ENCODE assay signal across 23 cellular contexts in the genomic region with DNA sequence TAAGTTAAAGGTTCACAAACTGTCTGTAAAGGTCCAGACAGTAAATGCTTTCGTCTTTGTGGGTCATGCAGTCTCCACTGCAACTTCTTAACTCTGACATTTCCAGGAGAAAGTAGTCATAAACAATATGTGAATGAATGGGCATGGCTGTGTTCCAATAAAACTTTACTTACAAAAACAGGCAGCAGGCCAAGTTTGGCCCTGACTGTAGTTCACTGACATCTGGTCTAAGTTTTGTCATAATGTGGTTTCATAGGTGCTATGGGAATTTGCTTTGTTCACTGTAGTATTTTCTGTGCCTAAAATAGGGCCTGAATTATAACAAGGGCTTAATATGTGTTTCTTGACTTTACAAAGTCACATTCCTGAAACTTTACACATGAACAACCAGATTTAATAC.
DNase-seq lines count a peak whose midpoint lies in the region; ATAC-seq and TF ChIP-seq lines count a peak whose summit lies in the region.
"Had no signal": no experiment of that assay in that cellular context is flagged by ENCODE, and none has a peak within 500 bp of the region (broad histone marks: within the 10 kb centered on the region; RNA-seq: fewer than 3 reads in every experiment).

No MANE protein-coding gene starts in this region.

- no peak overlapping the region for H3K9ac ChIP-seq in fibroblast of lung (ENCODE audit: insufficient read depth, low read length)
- H3K9ac ChIP-seq: BLaER1 treated with 17β-estradiol and CSF1 and Interleukin-3, amounts not matched to agents 10 nM and 100 nM had no signal

- H3K9me3 ChIP-seq in fibroblast of lung (ENCODE audit: control insufficient read depth, insufficient read depth, low read depth, low read length) (no peaks in the 10 kb centered on the region), osteoblast (ENCODE audit: low read depth, low read length) (no peaks in the 10 kb centered on the region)
- H3K9me3 ChIP-seq: BLaER1 treated with 17β-estradiol and CSF1 and Interleukin-3, amounts not matched to agents 10 nM and 100 nM; upper lobe of right lung had no signal

- peaks cover 0 to 2% of the 10 kb centered on the region in 2 donors for H3K4me1 Mint-ChIP-seq in stimulated activated naive B cell treated with anti-CD40 and anti-IgM and Interleukin-4, amounts not matched to agents 10 μg/mL and 1 μg/mL and 100 μg/mL, for 72 hours
- H3K4me1 Mint-ChIP-seq: stimulated activated naive CD8-positive, alpha-beta T cell treated with anti-CD3 and anti-CD28 coated beads, Interleukin-15, amount 100 ng/mL, for 72 hours had no signal

- peak; percentile 4 for DNase-seq in NCI-H2171 treated with DMSO at 0.1 percent for 48 hours (lab: John Stamatoyannopoulos, UW)
- no peak for DNase-seq in NCI-H2171 (lab: John Stamatoyannopoulos, UW)
- DNase-seq in amniotic epithelial cell (ENCODE audit: low read depth) = peak; percentile 56
- peak; percentile 62 to 70 for DNase-seq in fibroblast of lung (ENCODE audit: low read depth in 2 of 2)
- DNase-seq in osteoblast (ENCODE audit: insufficient read length, low spot score, missing footprints) = peak; percentile 48
- no peak for DNase-seq in stimulated activated naive B cell treated with anti-CD40 and anti-IgM and Interleukin-4, amounts not matched to agents 10 μg/mL and 1 μg/mL and 100 μg/mL, for 72 hours
- no peak for DNase-seq in OCI-M2 (lab: John Stamatoyannopoulos, UW; ENCODE audit: unreplicated experiment)
- DNase-seq: activated CD8-positive, alpha-beta T cell treated with anti-CD3 and anti-CD28 coated beads, Interleukin-2, amount 10 ng/mL, durations not matched to agents 7 days and 5 days; activated T-cell treated with anti-CD3 and anti-CD28 coated beads, Interleukin-2, amount 50 U/mL, for 72 hours; DMS153; kidney; midbrain; NCI-H1694 treated with DMSO at 0.1 percent for 48 hours; right cardiac atrium; Right ventricle myocardium superior; stimulated activated naive CD8-positive, alpha-beta T cell treated with anti-CD3 and anti-CD28 coated beads, Interleukin-15, amount 100 ng/mL, for 72 hours; T-helper 1 cell; upper lobe of right lung had no signal

- no peak overlapping the region for H3K27ac Mint-ChIP-seq in stimulated activated naive B cell treated with anti-CD40 and anti-IgM and Interleukin-4, amounts not matched to agents 10 μg/mL and 1 μg/mL and 100 μg/mL, for 72 hours
- H3K27ac Mint-ChIP-seq: activated CD8-positive, alpha-beta T cell treated with anti-CD3 and anti-CD28 coated beads, Interleukin-2, amount 10 ng/mL, durations not matched to agents 7 days and 5 days; activated T-cell treated with anti-CD3 and anti-CD28 coated beads, Interleukin-2, amount 50 U/mL, for 72 hours; stimulated activated naive CD8-positive, alpha-beta T cell treated with anti-CD3 and anti-CD28 coated beads, Interleukin-15, amount 100 ng/mL, for 72 hours; WTC11 had no signal

- no peak overlapping the region for H2AFZ ChIP-seq in fibroblast of lung (ENCODE audit: low read length)
- H2AFZ ChIP-seq in osteoblast (ENCODE audit: low read length) = no peak overlapping the region
- H2AFZ ChIP-seq: hepatocyte had no signal

- H3K4me1 ChIP-seq in fibroblast of lung (ENCODE audit: control insufficient read depth, extremely low read depth, insufficient read depth, low read length) (no peaks in the 10 kb centered on the region), osteoblast (ENCODE audit: insufficient read depth, low read length) (peaks cover 3% of the 10 kb centered on the region)
- H3K4me1 ChIP-seq: BLaER1 treated with 17β-estradiol and CSF1 and Interleukin-3, amounts not matched to agents 10 nM and 100 nM; upper lobe of right lung had no signal

- no peaks in the 10 kb centered on the region for H3K36me3 ChIP-seq in fibroblast of lung (ENCODE audit: control insufficient read depth, insufficient read depth, low read length)
- no peaks in the 10 kb centered on the region for H3K36me3 ChIP-seq in osteoblast (ENCODE audit: insufficient read depth, low read length)
- H3K36me3 ChIP-seq: BLaER1 treated with 17β-estradiol and CSF1 and Interleukin-3, amounts not matched to agents 10 nM and 100 nM; upper lobe of right lung had no signal

- no peak overlapping the region for H3K4me3 Mint-ChIP-seq in stimulated activated naive B cell treated with anti-CD40 and anti-IgM and Interleukin-4, amounts not matched to agents 10 μg/mL and 1 μg/mL and 100 μg/mL, for 72 hours
- H3K4me3 Mint-ChIP-seq: activated CD8-positive, alpha-beta T cell treated with anti-CD3 and anti-CD28 coated beads, Interleukin-2, amount 10 ng/mL, durations not matched to agents 7 days and 5 days; activated T-cell treated with anti-CD3 and anti-CD28 coated beads, Interleukin-2, amount 50 U/mL, for 72 hours; stimulated activated naive CD8-positive, alpha-beta T cell treated with anti-CD3 and anti-CD28 coated beads, Interleukin-15, amount 100 ng/mL, for 72 hours; WTC11 had no signal

- peaks cover 0 to 7% of the 10 kb centered on the region in 2 donors for H3K27me3 Mint-ChIP-seq in stimulated activated naive B cell treated with anti-CD40 and anti-IgM and Interleukin-4, amounts not matched to agents 10 μg/mL and 1 μg/mL and 100 μg/mL, for 72 hours
- H3K27me3 Mint-ChIP-seq: stimulated activated naive CD8-positive, alpha-beta T cell treated with anti-CD3 and anti-CD28 coated beads, Interleukin-15, amount 100 ng/mL, for 72 hours had no signal

- no peaks in the 10 kb centered on the region for H3K36me3 Mint-ChIP-seq in stimulated activated naive B cell treated with anti-CD40 and anti-IgM and Interleukin-4, amounts not matched to agents 10 μg/mL and 1 μg/mL and 100 μg/mL, for 72 hours
- H3K36me3 Mint-ChIP-seq: WTC11 had no signal

- no peak for ATAC-seq in stimulated activated naive B cell treated with anti-CD40 and anti-IgM and Interleukin-4, amounts not matched to agents 10 μg/mL and 1 μg/mL and 100 μg/mL, for 72 hours (replicated peaks)
- ATAC-seq in GM19455 (IDR thresholded peaks at IDR 0.05; ENCODE audit: unreplicated experiment) = no peak
- ATAC-seq: activated CD8-positive, alpha-beta T cell treated with anti-CD3 and anti-CD28 coated beads, Interleukin-2, amount 10 ng/mL, durations not matched to agents 7 days and 5 days; activated T-cell treated with anti-CD3 and anti-CD28 coated beads, Interleukin-2, amount 50 U/mL, for 72 hours; right cardiac atrium; stimulated activated naive CD8-positive, alpha-beta T cell treated with anti-CD3 and anti-CD28 coated beads, Interleukin-15, amount 100 ng/mL, for 72 hours; upper lobe of right lung; WTC11 had no signal

- no peak overlapping the region for H3K4me2 ChIP-seq in fibroblast of lung (ENCODE audit: extremely low read depth, insufficient read depth, low read length)
- no peak overlapping the region for H3K4me2 ChIP-seq in osteoblast (ENCODE audit: insufficient read depth, low read length)
- H3K4me2 ChIP-seq: BLaER1 treated with 17β-estradiol and CSF1 and Interleukin-3, amounts not matched to agents 10 nM and 100 nM; hepatocyte had no signal

- H3K27ac ChIP-seq in fibroblast of lung (ENCODE audit: insufficient read depth, low read length) (no peak overlapping the region), osteoblast (ENCODE audit: low read depth, low read length) (no peak overlapping the region)
- H3K27ac ChIP-seq: 22Rv1; BLaER1 treated with 17β-estradiol and CSF1 and Interleukin-3, amounts not matched to agents 10 nM and 100 nM; hepatocyte; upper lobe of right lung had no signal

- no peaks in the 10 kb centered on the region for H4K20me1 ChIP-seq in fibroblast of lung (ENCODE audit: control insufficient read depth, extremely low read depth, insufficient read depth, low read length)
- H4K20me1 ChIP-seq in osteoblast (ENCODE audit: insufficient read depth, low read length) = no peaks in the 10 kb centered on the region
- H4K20me1 ChIP-seq: BLaER1 treated with 17β-estradiol and CSF1 and Interleukin-3, amounts not matched to agents 10 nM and 100 nM had no signal

- no peak overlapping the region for H3K4me3 ChIP-seq in fibroblast of lung (replicated peaks in 1 of 4; ENCODE audit: control extremely low read depth in 1 of 4, insufficient read depth in 1 of 4, low read depth in 3 of 4, low read length in 4 of 4)
- no peak overlapping the region for H3K4me3 ChIP-seq in osteoblast (ENCODE audit: insufficient read depth, low read length)
- H3K4me3 ChIP-seq: BLaER1 treated with 17β-estradiol and CSF1 and Interleukin-3, amounts not matched to agents 10 nM and 100 nM; hepatocyte; upper lobe of right lung had no signal

- no peaks in the 10 kb centered on the region for H3K9me3 Mint-ChIP-seq in stimulated activated naive B cell treated with anti-CD40 and anti-IgM and Interleukin-4, amounts not matched to agents 10 μg/mL and 1 μg/mL and 100 μg/mL, for 72 hours
- H3K9me3 Mint-ChIP-seq: activated T-cell treated with anti-CD3 and anti-CD28 coated beads, Interleukin-2, amount 50 U/mL, for 72 hours; stimulated activated naive CD8-positive, alpha-beta T cell treated with anti-CD3 and anti-CD28 coated beads, Interleukin-15, amount 100 ng/mL, for 72 hours had no signal

- TF ChIP-seq CTCF in fibroblast of lung (conservative IDR thresholded peaks at IDR 0.05 in 1 of 2, IDR thresholded peaks at IDR 0.05 in 1 of 2; ENCODE audit: low read depth in 1 of 2, low read length in 2 of 2) = no peak
- TF ChIP-seq CTCF in osteoblast (IDR thresholded peaks at IDR 0.05; ENCODE audit: extremely low read depth, low read depth, low read length) = no peak

- H3K79me2 ChIP-seq in fibroblast of lung (ENCODE audit: control insufficient read depth, insufficient read depth, low read length) (no peaks in the 10 kb centered on the region), osteoblast (ENCODE audit: insufficient read depth, low read length) (no peaks in the 10 kb centered on the region)
- H3K79me2 ChIP-seq: hepatocyte had no signal

- no peaks in the 10 kb centered on the region for H3K27me3 ChIP-seq in fibroblast of lung (ENCODE audit: control insufficient read depth, insufficient read depth, low read length)
- no peaks in the 10 kb centered on the region for H3K27me3 ChIP-seq in osteoblast (ENCODE audit: insufficient read depth, low read length)
- H3K27me3 ChIP-seq: BLaER1 treated with 17β-estradiol and CSF1 and Interleukin-3, amounts not matched to agents 10 nM and 100 nM; upper lobe of right lung had no signal

Comparison
In these comparisons a context has a peak if more than half of its experiments do, and no peak if none do; other contexts are left out.
1. DNase-seq: peak in NCI-H2171 treated with DMSO at 0.1 percent for 48 hours (single experiment), amniotic epithelial cell (single experiment), fibroblast of lung (2 of 2) and osteoblast (single experiment); none in NCI-H2171 (single experiment), stimulated activated naive B cell treated with anti-CD40 and anti-IgM and Interleukin-4, amounts not matched to agents 10 μg/mL and 1 μg/mL and 100 μg/mL, for 72 hours (single experiment) and OCI-M2 (single experiment).